Comparison of ENCODE assay signal across 1 cellular context in the genomic region with DNA sequence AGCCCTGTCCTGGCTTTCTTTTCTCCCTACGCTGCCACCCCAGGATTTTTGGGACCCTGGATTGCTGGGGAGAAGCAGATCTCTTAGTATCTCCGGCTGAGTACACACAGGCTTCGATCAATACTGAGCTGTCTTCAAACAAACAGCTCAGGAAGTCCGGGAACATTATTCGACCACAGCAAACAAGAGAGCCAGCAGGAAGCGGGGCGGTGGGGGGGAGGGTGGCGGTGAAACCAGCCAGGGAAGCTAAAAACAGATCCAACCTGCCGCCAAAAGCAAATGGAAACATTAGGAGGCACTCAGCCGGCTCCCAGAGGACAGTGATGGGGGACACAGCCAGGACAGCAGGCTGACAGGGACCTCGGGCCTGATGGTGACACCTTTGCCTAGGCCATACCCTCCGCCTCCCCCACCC.
TF ChIP-seq lines count a peak whose summit lies in the region.

No MANE protein-coding gene starts in this region.

TF ChIP-seq in HepG2, 621 proteins besides CTCF, POLR2A, EP300 and RAD21 (continued from another document and continues in another):
- TF ChIP-seq, protein P1, sequence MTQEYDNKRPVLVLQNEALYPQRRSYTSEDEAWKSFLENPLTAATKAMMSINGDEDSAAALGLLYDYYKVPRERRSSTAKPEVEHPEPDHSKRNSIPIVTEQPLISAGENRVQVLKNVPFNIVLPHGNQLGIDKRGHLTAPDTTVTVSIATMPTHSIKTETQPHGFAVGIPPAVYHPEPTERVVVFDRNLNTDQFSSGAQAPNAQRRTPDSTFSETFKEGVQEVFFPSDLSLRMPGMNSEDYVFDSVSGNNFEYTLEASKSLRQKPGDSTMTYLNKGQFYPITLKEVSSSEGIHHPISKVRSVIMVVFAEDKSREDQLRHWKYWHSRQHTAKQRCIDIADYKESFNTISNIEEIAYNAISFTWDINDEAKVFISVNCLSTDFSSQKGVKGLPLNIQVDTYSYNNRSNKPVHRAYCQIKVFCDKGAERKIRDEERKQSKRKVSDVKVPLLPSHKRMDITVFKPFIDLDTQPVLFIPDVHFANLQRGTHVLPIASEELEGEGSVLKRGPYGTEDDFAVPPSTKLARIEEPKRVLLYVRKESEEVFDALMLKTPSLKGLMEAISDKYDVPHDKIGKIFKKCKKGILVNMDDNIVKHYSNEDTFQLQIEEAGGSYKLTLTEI (CRISPR knock-in tag; conservative IDR thresholded peaks at IDR 0.05): no peak
- peak; percentile 77; the same call in 1 of the 2 replicates for TF ChIP-seq CREM (IDR thresholded peaks at IDR 0.05)
- no peak for TF ChIP-seq CREM (CRISPR knock-in tag; IDR thresholded peaks at IDR 0.05)
- peak; percentile 66 for TF ChIP-seq JUN (CRISPR knock-in tag; IDR thresholded peaks at IDR 0.05)
- peak; percentile 76 for TF ChIP-seq KDM6A (CRISPR knock-in tag; IDR thresholded peaks at IDR 0.05; ENCODE audit: low read depth)
- peak; percentile 56; the same call in 1 of the 2 replicates for TF ChIP-seq PPARG (CRISPR knock-in tag; conservative IDR thresholded peaks at IDR 0.05)
- TF ChIP-seq KDM3A (CRISPR knock-in tag; IDR thresholded peaks at IDR 0.05; ENCODE audit: low read depth): peak; percentile 68; the same call in 1 of the 2 replicates
- 0 out of 2 replicates have a peak, but pooled peaks have one; percentile 39 for TF ChIP-seq ZFP37 (CRISPR knock-in tag; IDR thresholded peaks at IDR 0.05; ENCODE audit: borderline replicate concordance)
- TF ChIP-seq, protein P2, sequence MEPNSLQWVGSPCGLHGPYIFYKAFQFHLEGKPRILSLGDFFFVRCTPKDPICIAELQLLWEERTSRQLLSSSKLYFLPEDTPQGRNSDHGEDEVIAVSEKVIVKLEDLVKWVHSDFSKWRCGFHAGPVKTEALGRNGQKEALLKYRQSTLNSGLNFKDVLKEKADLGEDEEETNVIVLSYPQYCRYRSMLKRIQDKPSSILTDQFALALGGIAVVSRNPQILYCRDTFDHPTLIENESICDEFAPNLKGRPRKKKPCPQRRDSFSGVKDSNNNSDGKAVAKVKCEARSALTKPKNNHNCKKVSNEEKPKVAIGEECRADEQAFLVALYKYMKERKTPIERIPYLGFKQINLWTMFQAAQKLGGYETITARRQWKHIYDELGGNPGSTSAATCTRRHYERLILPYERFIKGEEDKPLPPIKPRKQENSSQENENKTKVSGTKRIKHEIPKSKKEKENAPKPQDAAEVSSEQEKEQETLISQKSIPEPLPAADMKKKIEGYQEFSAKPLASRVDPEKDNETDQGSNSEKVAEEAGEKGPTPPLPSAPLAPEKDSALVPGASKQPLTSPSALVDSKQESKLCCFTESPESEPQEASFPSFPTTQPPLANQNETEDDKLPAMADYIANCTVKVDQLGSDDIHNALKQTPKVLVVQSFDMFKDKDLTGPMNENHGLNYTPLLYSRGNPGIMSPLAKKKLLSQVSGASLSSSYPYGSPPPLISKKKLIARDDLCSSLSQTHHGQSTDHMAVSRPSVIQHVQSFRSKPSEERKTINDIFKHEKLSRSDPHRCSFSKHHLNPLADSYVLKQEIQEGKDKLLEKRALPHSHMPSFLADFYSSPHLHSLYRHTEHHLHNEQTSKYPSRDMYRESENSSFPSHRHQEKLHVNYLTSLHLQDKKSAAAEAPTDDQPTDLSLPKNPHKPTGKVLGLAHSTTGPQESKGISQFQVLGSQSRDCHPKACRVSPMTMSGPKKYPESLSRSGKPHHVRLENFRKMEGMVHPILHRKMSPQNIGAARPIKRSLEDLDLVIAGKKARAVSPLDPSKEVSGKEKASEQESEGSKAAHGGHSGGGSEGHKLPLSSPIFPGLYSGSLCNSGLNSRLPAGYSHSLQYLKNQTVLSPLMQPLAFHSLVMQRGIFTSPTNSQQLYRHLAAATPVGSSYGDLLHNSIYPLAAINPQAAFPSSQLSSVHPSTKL (CRISPR knock-in tag; IDR thresholded peaks at IDR 0.05): peak; percentile 82
- peak; percentile 71; the same call in 1 of the 2 replicates for TF ChIP-seq SMAD1 (CRISPR knock-in tag; IDR thresholded peaks at IDR 0.05; ENCODE audit: borderline replicate concordance, low read depth)
- no peak for TF ChIP-seq ATF1 (CRISPR knock-in tag; IDR thresholded peaks at IDR 0.05)
- TF ChIP-seq ZNF292 (CRISPR knock-in tag; IDR thresholded peaks at IDR 0.05; ENCODE audit: borderline replicate concordance, low read depth): peak; percentile 53; the same call in 1 of the 2 replicates
- no peak for TF ChIP-seq SRSF4 (IDR thresholded peaks at IDR 0.05; ENCODE audit: low read depth, low read length, poor library complexity, severe bottlenecking)
- no peak for TF ChIP-seq TOPORS (CRISPR knock-in tag; IDR thresholded peaks at IDR 0.05)
- peak; percentile 86 for TF ChIP-seq NCOA2 (CRISPR knock-in tag; IDR thresholded peaks at IDR 0.05)
- no peak for TF ChIP-seq ZNF207 (IDR thresholded peaks at IDR 0.05; ENCODE audit: borderline replicate concordance)
- no peak for TF ChIP-seq RELA (CRISPR knock-in tag; IDR thresholded peaks at IDR 0.05)
- TF ChIP-seq, protein P3, sequence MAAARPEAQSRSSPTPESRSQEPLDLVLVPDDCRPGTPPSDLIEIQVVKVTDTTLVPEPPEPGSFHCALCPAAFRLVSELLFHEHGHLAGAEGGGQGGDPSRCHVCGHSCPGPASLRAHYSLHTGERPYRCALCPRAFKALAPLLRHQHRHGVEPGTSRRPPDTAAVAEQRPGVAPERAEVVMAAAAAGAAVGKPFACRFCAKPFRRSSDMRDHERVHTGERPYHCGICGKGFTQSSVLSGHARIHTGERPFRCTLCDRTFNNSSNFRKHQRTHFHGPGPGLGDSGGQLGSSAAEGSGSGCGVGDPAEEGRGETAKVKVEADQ (CRISPR knock-in tag; IDR thresholded peaks at IDR 0.05; ENCODE audit: borderline replicate concordance): 0 out of 2 replicates have a peak, but pooled peaks have one; percentile 31
- TF ChIP-seq, protein P4, sequence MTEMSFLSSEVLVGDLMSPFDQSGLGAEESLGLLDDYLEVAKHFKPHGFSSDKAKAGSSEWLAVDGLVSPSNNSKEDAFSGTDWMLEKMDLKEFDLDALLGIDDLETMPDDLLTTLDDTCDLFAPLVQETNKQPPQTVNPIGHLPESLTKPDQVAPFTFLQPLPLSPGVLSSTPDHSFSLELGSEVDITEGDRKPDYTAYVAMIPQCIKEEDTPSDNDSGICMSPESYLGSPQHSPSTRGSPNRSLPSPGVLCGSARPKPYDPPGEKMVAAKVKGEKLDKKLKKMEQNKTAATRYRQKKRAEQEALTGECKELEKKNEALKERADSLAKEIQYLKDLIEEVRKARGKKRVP (CRISPR knock-in tag; IDR thresholded peaks at IDR 0.05): no peak
- TF ChIP-seq, protein P5, sequence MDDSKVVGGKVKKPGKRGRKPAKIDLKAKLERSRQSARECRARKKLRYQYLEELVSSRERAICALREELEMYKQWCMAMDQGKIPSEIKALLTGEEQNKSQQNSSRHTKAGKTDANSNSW (CRISPR knock-in tag; IDR thresholded peaks at IDR 0.05; ENCODE audit: borderline replicate concordance): no peak
- TF ChIP-seq, protein P6, sequence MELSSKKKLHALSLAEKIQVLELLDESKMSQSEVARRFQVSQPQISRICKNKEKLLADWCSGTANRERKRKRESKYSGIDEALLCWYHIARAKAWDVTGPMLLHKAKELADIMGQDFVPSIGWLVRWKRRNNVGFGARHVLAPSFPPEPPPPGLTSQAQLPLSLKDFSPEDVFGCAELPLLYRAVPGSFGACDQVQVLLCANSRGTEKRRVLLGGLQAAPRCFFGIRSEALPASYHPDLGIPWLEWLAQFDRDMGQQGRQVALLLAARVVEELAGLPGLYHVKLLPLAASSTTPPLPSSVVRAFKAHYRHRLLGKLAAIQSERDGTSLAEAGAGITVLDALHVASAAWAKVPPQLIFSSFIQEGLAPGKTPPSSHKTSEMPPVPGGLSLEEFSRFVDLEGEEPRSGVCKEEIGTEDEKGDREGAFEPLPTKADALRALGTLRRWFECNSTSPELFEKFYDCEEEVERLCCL (CRISPR knock-in tag; IDR thresholded peaks at IDR 0.05; ENCODE audit: borderline replicate concordance): no peak
- TF ChIP-seq NCOA1 (CRISPR knock-in tag; IDR thresholded peaks at IDR 0.05): no peak
- no peak for TF ChIP-seq ZNF589 (CRISPR knock-in tag; conservative IDR thresholded peaks at IDR 0.05)
- TF ChIP-seq TRIM24 (CRISPR knock-in tag; IDR thresholded peaks at IDR 0.05): no peak
- peak; percentile 43; the same call in 1 of the 2 replicates for TF ChIP-seq JUND (CRISPR knock-in tag; IDR thresholded peaks at IDR 0.05)
- TF ChIP-seq GATAD1 (CRISPR knock-in tag; IDR thresholded peaks at IDR 0.05): 0 out of 2 replicates have a peak, but pooled peaks have one; percentile 16
- no peak for TF ChIP-seq PCBP2 (optimal IDR thresholded peaks at IDR 0.05; ENCODE audit: low read depth, low read length, poor library complexity, severe bottlenecking)
- TF ChIP-seq ZSCAN12 (CRISPR knock-in tag; IDR thresholded peaks at IDR 0.05): no peak
- TF ChIP-seq ZNF501 (CRISPR knock-in tag; IDR thresholded peaks at IDR 0.05): no peak
- TF ChIP-seq, protein P7, sequence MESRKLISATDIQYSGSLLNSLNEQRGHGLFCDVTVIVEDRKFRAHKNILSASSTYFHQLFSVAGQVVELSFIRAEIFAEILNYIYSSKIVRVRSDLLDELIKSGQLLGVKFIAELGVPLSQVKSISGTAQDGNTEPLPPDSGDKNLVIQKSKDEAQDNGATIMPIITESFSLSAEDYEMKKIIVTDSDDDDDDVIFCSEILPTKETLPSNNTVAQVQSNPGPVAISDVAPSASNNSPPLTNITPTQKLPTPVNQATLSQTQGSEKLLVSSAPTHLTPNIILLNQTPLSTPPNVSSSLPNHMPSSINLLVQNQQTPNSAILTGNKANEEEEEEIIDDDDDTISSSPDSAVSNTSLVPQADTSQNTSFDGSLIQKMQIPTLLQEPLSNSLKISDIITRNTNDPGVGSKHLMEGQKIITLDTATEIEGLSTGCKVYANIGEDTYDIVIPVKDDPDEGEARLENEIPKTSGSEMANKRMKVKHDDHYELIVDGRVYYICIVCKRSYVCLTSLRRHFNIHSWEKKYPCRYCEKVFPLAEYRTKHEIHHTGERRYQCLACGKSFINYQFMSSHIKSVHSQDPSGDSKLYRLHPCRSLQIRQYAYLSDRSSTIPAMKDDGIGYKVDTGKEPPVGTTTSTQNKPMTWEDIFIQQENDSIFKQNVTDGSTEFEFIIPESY (CRISPR knock-in tag; IDR thresholded peaks at IDR 0.05): peak; percentile 26; the same call in 1 of the 2 replicates
- peak; percentile 78; the same call in 1 of the 2 replicates for TF ChIP-seq RCOR2 (CRISPR knock-in tag; IDR thresholded peaks at IDR 0.05)
- TF ChIP-seq, protein P8, sequence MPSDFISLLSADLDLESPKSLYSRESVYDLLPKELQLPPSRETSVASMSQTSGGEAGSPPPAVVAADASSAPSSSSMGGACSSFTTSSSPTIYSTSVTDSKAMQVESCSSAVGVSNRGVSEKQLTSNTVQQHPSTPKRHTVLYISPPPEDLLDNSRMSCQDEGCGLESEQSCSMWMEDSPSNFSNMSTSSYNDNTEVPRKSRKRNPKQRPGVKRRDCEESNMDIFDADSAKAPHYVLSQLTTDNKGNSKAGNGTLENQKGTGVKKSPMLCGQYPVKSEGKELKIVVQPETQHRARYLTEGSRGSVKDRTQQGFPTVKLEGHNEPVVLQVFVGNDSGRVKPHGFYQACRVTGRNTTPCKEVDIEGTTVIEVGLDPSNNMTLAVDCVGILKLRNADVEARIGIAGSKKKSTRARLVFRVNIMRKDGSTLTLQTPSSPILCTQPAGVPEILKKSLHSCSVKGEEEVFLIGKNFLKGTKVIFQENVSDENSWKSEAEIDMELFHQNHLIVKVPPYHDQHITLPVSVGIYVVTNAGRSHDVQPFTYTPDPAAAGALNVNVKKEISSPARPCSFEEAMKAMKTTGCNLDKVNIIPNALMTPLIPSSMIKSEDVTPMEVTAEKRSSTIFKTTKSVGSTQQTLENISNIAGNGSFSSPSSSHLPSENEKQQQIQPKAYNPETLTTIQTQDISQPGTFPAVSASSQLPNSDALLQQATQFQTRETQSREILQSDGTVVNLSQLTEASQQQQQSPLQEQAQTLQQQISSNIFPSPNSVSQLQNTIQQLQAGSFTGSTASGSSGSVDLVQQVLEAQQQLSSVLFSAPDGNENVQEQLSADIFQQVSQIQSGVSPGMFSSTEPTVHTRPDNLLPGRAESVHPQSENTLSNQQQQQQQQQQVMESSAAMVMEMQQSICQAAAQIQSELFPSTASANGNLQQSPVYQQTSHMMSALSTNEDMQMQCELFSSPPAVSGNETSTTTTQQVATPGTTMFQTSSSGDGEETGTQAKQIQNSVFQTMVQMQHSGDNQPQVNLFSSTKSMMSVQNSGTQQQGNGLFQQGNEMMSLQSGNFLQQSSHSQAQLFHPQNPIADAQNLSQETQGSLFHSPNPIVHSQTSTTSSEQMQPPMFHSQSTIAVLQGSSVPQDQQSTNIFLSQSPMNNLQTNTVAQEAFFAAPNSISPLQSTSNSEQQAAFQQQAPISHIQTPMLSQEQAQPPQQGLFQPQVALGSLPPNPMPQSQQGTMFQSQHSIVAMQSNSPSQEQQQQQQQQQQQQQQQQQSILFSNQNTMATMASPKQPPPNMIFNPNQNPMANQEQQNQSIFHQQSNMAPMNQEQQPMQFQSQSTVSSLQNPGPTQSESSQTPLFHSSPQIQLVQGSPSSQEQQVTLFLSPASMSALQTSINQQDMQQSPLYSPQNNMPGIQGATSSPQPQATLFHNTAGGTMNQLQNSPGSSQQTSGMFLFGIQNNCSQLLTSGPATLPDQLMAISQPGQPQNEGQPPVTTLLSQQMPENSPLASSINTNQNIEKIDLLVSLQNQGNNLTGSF (CRISPR knock-in tag; IDR thresholded peaks at IDR 0.05): no peak
- TF ChIP-seq ZNF557 (CRISPR knock-in tag; IDR thresholded peaks at IDR 0.05): 0 out of 2 replicates have a peak, but pooled peaks have one; percentile 36
- TF ChIP-seq, protein P9, sequence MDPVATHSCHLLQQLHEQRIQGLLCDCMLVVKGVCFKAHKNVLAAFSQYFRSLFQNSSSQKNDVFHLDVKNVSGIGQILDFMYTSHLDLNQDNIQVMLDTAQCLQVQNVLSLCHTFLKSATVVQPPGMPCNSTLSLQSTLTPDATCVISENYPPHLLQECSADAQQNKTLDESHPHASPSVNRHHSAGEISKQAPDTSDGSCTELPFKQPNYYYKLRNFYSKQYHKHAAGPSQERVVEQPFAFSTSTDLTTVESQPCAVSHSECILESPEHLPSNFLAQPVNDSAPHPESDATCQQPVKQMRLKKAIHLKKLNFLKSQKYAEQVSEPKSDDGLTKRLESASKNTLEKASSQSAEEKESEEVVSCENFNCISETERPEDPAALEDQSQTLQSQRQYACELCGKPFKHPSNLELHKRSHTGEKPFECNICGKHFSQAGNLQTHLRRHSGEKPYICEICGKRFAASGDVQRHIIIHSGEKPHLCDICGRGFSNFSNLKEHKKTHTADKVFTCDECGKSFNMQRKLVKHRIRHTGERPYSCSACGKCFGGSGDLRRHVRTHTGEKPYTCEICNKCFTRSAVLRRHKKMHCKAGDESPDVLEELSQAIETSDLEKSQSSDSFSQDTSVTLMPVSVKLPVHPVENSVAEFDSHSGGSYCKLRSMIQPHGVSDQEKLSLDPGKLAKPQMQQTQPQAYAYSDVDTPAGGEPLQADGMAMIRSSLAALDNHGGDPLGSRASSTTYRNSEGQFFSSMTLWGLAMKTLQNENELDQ (CRISPR knock-in tag; IDR thresholded peaks at IDR 0.05; ENCODE audit: borderline replicate concordance): no peak
- no peak for TF ChIP-seq ZNF703 (CRISPR knock-in tag; IDR thresholded peaks at IDR 0.05; ENCODE audit: borderline replicate concordance)
- peak; percentile 79 for TF ChIP-seq HMG20B (CRISPR knock-in tag; conservative IDR thresholded peaks at IDR 0.05)
- TF ChIP-seq TOE1 (CRISPR knock-in tag; IDR thresholded peaks at IDR 0.05): no peak
- TF ChIP-seq MED8 (CRISPR knock-in tag; IDR thresholded peaks at IDR 0.05; ENCODE audit: insufficient replicate concordance): peak; percentile 64
- TF ChIP-seq SRY (CRISPR knock-in tag; IDR thresholded peaks at IDR 0.05): no peak
